In the genomic region with DNA sequence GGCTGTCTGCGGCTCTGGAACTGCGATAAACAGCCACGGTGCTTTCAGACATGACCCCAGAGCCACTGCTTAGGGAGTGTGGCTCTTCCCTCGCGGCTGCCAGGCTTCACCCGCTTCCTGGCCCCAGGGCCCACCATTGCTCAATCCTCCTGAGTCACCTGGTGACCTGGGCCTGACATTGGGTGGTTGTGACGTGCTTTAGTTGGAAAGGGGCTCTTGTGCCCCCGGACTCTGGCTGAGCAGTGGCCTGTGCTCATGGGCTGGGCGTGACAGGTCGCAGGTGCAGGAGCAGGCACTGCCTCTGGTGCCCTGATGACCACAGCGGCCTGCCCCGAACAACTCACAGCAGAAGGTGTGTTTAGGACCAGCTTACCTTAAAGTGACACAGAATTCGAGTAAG, we compare ENCODE assay signal across 1 cellular context.
TF ChIP-seq lines count a peak whose summit lies in the region.

No MANE protein-coding gene starts in this region.

TF ChIP-seq in HepG2, 621 proteins besides CTCF, POLR2A, EP300 and RAD21 (continued from another document):
- no peak for TF ChIP-seq ZNF407 (CRISPR knock-in tag; IDR thresholded peaks at IDR 0.05; ENCODE audit: not compliant biosample characterization)
- TF ChIP-seq ZNF326 (CRISPR knock-in tag; IDR thresholded peaks at IDR 0.05; ENCODE audit: borderline replicate concordance) = no peak
- no peak for TF ChIP-seq TBX3 (IDR thresholded peaks at IDR 0.05; ENCODE audit: borderline replicate concordance)
- TF ChIP-seq ATF1 (CRISPR knock-in tag; IDR thresholded peaks at IDR 0.05) = no peak
- no peak for TF ChIP-seq ATF6 (CRISPR knock-in tag; conservative IDR thresholded peaks at IDR 0.05)
